Comparison of ENCODE assay signal across 14 cellular contexts in genomic region chr5:91848453-91848852, GRCh38.
DNase-seq lines count a peak whose midpoint lies in the region; ATAC-seq and TF ChIP-seq lines count a peak whose summit lies in the region.
"Had no signal": no experiment of that assay in that cellular context is flagged by ENCODE, and none has a peak within 500 bp of the region (broad histone marks: within the 10 kb centered on the region; RNA-seq: fewer than 3 reads in every experiment).

No MANE protein-coding gene starts in this region.

- H3K4me3 ChIP-seq in fibroblast of lung (replicated peaks in 1 of 4; ENCODE audit: control extremely low read depth in 1 of 4, insufficient read depth in 1 of 4, low read depth in 3 of 4, low read length in 4 of 4) (no peak overlapping the region), colonic mucosa (no peak overlapping the region)
- H3K4me3 ChIP-seq: cardiac muscle cell, K562 had no signal

- H3K27me3 ChIP-seq in fibroblast of lung (ENCODE audit: control insufficient read depth, insufficient read depth, low read length), result no peaks in the 10 kb centered on the region
- H3K27me3 ChIP-seq in colonic mucosa, result no peaks in the 10 kb centered on the region
- H3K27me3 ChIP-seq: cardiac muscle cell had no signal

- no peaks in the 10 kb centered on the region for H3K79me2 ChIP-seq in fibroblast of lung (ENCODE audit: control insufficient read depth, insufficient read depth, low read length)

- no peak overlapping the region for H2AFZ ChIP-seq in fibroblast of lung (ENCODE audit: low read length)

- H3K4me1 ChIP-seq in fibroblast of lung (ENCODE audit: control insufficient read depth, extremely low read depth, insufficient read depth, low read length) (no peaks in the 10 kb centered on the region), colonic mucosa (no peaks in the 10 kb centered on the region)

- H3K9me3 ChIP-seq in fibroblast of lung (ENCODE audit: control insufficient read depth, insufficient read depth, low read depth, low read length), result no peaks in the 10 kb centered on the region
- no peaks in the 10 kb centered on the region for H3K9me3 ChIP-seq in colonic mucosa

- TF ChIP-seq CTCF in fibroblast of lung (conservative IDR thresholded peaks at IDR 0.05 in 1 of 2, IDR thresholded peaks at IDR 0.05 in 1 of 2; ENCODE audit: low read depth in 1 of 2, low read length in 2 of 2) (no peak), colonic mucosa (IDR thresholded peaks at IDR 0.05) (no peak)

- no peak overlapping the region for H3K27ac ChIP-seq in fibroblast of lung (ENCODE audit: insufficient read depth, low read length)
- H3K27ac ChIP-seq in colonic mucosa, result no peak overlapping the region
- H3K27ac ChIP-seq: cardiac muscle cell had no signal

- H3K36me3 ChIP-seq in fibroblast of lung (ENCODE audit: control insufficient read depth, insufficient read depth, low read length) (no peaks in the 10 kb centered on the region), colonic mucosa (no peaks in the 10 kb centered on the region)
- H3K36me3 ChIP-seq: cardiac muscle cell had no signal

- DNase-seq in A172 (ENCODE audit: low spot score) (peak; percentile 94), HEK293T (ENCODE audit: extremely low spot score) (peak; percentile 8), SK-MEL-5 (ENCODE audit: low read depth, low spot score) (peak; percentile 38), fibroblast of lung (ENCODE audit: low read depth in 2 of 2) (peak; percentile 94 to 95), colonic mucosa (no peak), T-helper 9 cell (no peak)
- DNase-seq in stimulated activated CD4-positive, alpha-beta T cell treated with anti-CD3 and anti-CD28 coated beads, Interleukin-15, amount 100 ng/mL, for 24 hours, result no peak
- DNase-seq: activated CD8-positive, alpha-beta memory T cell treated with anti-CD3 and anti-CD28 coated beads, Interleukin-2, amount 50 U/mL, for 48 hours; NCI-H526; stimulated activated naive B cell treated with anti-CD40 and anti-IgM and Interleukin-4, amounts not matched to agents 10 μg/mL and 1 μg/mL and 100 μg/mL, for 72 hours; T-helper 2 cell had no signal

- POLR2A ChIA-PET in HEK293T (lab: Yijun Ruan, JAX), result no interaction called here

- no peak overlapping the region for H3K4me2 ChIP-seq in fibroblast of lung (ENCODE audit: extremely low read depth, insufficient read depth, low read length)

- ATAC-seq in GM21576 (IDR thresholded peaks at IDR 0.05; ENCODE audit: unreplicated experiment), result no peak
- ATAC-seq: K562; stimulated activated naive B cell treated with anti-CD40 and anti-IgM and Interleukin-4, amounts not matched to agents 10 μg/mL and 1 μg/mL and 100 μg/mL, for 72 hours had no signal

- H3K9ac ChIP-seq in fibroblast of lung (ENCODE audit: insufficient read depth, low read length), result no peak overlapping the region
- no peak overlapping the region for H3K9ac ChIP-seq in colonic mucosa (ENCODE audit: low read depth in 2 of 2, low read length in 2 of 2)

- intact Hi-C loops in colonic mucosa (cut with DNase I), result no loop called here

- H4K20me1 ChIP-seq in fibroblast of lung (ENCODE audit: control insufficient read depth, extremely low read depth, insufficient read depth, low read length), result no peaks in the 10 kb centered on the region

- CTCF ChIA-PET in HEK293T (lab: Yijun Ruan, JAX), result no interaction called here

- in situ Hi-C loops in SK-MEL-5 (cut with HindIII; ENCODE audit: low pct_unique_long_range_greater_than_20kb, low sequenced_read_pairs), result no loop called here

TF ChIP-seq in HEK293T, 16 proteins besides CTCF, POLR2A, EP300 and RAD21:
- no peak for TF ChIP-seq FOXM1 (IDR thresholded peaks at IDR 0.05; ENCODE audit: borderline replicate concordance)
- TF ChIP-seq PKNOX1 (IDR thresholded peaks at IDR 0.05), result no peak
- TF ChIP-seq FOXA1 (IDR thresholded peaks at IDR 0.05), result no peak
- TF ChIP-seq LEF1 (IDR thresholded peaks at IDR 0.05; ENCODE audit: borderline replicate concordance), result no peak
- TF ChIP-seq NFRKB (IDR thresholded peaks at IDR 0.05), result no peak
- no peak for TF ChIP-seq HDGF (IDR thresholded peaks at IDR 0.05; ENCODE audit: borderline replicate concordance)
- no peak for TF ChIP-seq ELF4 (IDR thresholded peaks at IDR 0.05)
- no peak for TF ChIP-seq SP1 (IDR thresholded peaks at IDR 0.05)
- TF ChIP-seq BHLHE40 (IDR thresholded peaks at IDR 0.05; ENCODE audit: borderline replicate concordance), result no peak

Comparison
In these comparisons a context has a peak if more than half of its experiments do, and no peak if none do; other contexts are left out.
1. DNase-seq: peak in A172 (single experiment), HEK293T (single experiment), SK-MEL-5 (single experiment) and fibroblast of lung (2 of 2); none in stimulated activated CD4-positive, alpha-beta T cell treated with anti-CD3 and anti-CD28 coated beads, Interleukin-15, amount 100 ng/mL, for 24 hours (single experiment), colonic mucosa (single experiment) and T-helper 9 cell (single experiment).